34 cellular contexts compared by ENCODE assay signal in genomic region chr7:123415625-123416024, GRCh38.
"Had no signal": no experiment of that assay in that cellular context is flagged by ENCODE, and none has a peak within 500 bp of the region (broad histone marks: within the 10 kb centered on the region; RNA-seq: fewer than 3 reads in every experiment).

No MANE protein-coding gene starts in this region.

- H3K9me3 ChIP-seq: adrenal gland, SK-N-SH had no signal

- H3K27me3 Mint-ChIP-seq: activated CD4-positive, alpha-beta T cell treated with anti-CD3 and anti-CD28 coated beads, Interleukin-2, amount 10 ng/mL, durations not matched to agents 24 days and 14 days; activated CD8-positive, alpha-beta T cell treated with anti-CD3 and anti-CD28 coated beads for 36 hours; activated T-cell treated with anti-CD3 and anti-CD28 coated beads, Interleukin-2, amount 50 U/mL, for 24 hours; IgD-negative memory B cell had no signal

- DNase-seq: activated CD4-positive, alpha-beta T cell treated with anti-CD3 and anti-CD28 coated beads for 1 hour; activated CD4-positive, alpha-beta T cell treated with anti-CD3 and anti-CD28 coated beads, Interleukin-2, amount 10 ng/mL, durations not matched to agents 24 days and 14 days; activated CD4-positive, alpha-beta T cell treated with anti-CD3 and anti-CD28 coated beads, Interleukin-2, amount 50 U/mL, for 4 hours; activated CD4-positive, CD25-positive, alpha-beta regulatory T cell; activated CD8-positive, alpha-beta T cell treated with anti-CD3 and anti-CD28 coated beads for 36 hours; activated gamma-delta T cell treated with Interleukin-2 at 50 U/mL for 16 hours; activated naive CD4-positive, alpha-beta T cell treated with anti-CD3 and anti-CD28 coated beads for 36 hours; activated T-cell treated with anti-CD3 and anti-CD28 coated beads, Interleukin-2, amount 50 U/mL, for 24 hours; adrenal gland; body of pancreas; NCI-H1048; NCI-H1105 treated with DMSO at 0.1 percent for 48 hours; NCI-H1436; NCI-H1694; NCI-H1930; NCI-H2081 treated with DMSO at 0.1 percent for 48 hours; NCI-H510A; NCI-H526; NCI-H748 treated with DMSO at 0.1 percent for 48 hours; NK-92 treated with Interleukin-12 subunit alpha and Interleukin-12 subunit beta, amount 100 ng/mL, for 24 hours; PC-3; Peyer's patch; RPMI8226; SHP77 treated with DMSO at 0.1 percent for 48 hours; SK-N-SH; T1000; WERI-Rb-1 had no signal

- ATAC-seq: activated CD8-positive, alpha-beta T cell treated with anti-CD3 and anti-CD28 coated beads for 36 hours; activated naive CD4-positive, alpha-beta T cell treated with anti-CD3 and anti-CD28 coated beads, Interleukin-2, amount 50 U/mL, for 72 hours; body of pancreas; PC-3 had no signal

- H3K4me3 Mint-ChIP-seq: activated CD4-positive, alpha-beta T cell treated with anti-CD3 and anti-CD28 coated beads, Interleukin-2, amount 10 ng/mL, durations not matched to agents 24 days and 14 days; activated CD8-positive, alpha-beta T cell treated with anti-CD3 and anti-CD28 coated beads for 36 hours; activated naive CD4-positive, alpha-beta T cell treated with anti-CD3 and anti-CD28 coated beads for 36 hours; activated T-cell treated with anti-CD3 and anti-CD28 coated beads, Interleukin-2, amount 50 U/mL, for 24 hours; IgD-negative memory B cell had no signal

- H3K36me3 Mint-ChIP-seq: IgD-negative memory B cell had no signal

- H3K4me1 Mint-ChIP-seq: activated CD4-positive, alpha-beta T cell treated with anti-CD3 and anti-CD28 coated beads, Interleukin-2, amount 10 ng/mL, durations not matched to agents 24 days and 14 days had no signal

- H3K27ac Mint-ChIP-seq: activated CD4-positive, alpha-beta T cell treated with anti-CD3 and anti-CD28 coated beads, Interleukin-2, amount 10 ng/mL, durations not matched to agents 24 days and 14 days; activated CD8-positive, alpha-beta T cell treated with anti-CD3 and anti-CD28 coated beads for 36 hours; activated naive CD4-positive, alpha-beta T cell treated with anti-CD3 and anti-CD28 coated beads for 36 hours; activated naive CD4-positive, alpha-beta T cell treated with anti-CD3 and anti-CD28 coated beads, Interleukin-2, amount 50 U/mL, for 72 hours; activated T-cell treated with anti-CD3 and anti-CD28 coated beads, Interleukin-2, amount 50 U/mL, for 24 hours; activated T-helper 2 cell treated with anti-CD3 and anti-CD28 coated beads, Interferon-gamma antibody, Interleukin-2, Interleukin-4, amounts not matched to agents 10 μg/mL and 5 μg/mL and 100 μg/mL, durations not matched to agents 14 hours and 24 hours and 36 hours; IgD-negative memory B cell had no signal

- H3K36me3 ChIP-seq: adrenal gland, breast epithelium, Peyer's patch, WERI-Rb-1 had no signal

- H3K27me3 ChIP-seq: adrenal gland, body of pancreas, breast epithelium, Peyer's patch, SJSA1 had no signal

- H3K4me3 ChIP-seq: adrenal gland, body of pancreas, breast epithelium, coronary artery, Peyer's patch, SJSA1 had no signal

- H3K27ac ChIP-seq: adrenal gland, body of pancreas, breast epithelium, coronary artery, KMS-11, Peyer's patch, SJSA1, WERI-Rb-1 had no signal

- H3K4me1 ChIP-seq: breast epithelium, Peyer's patch had no signal
